In the genomic region with DNA sequence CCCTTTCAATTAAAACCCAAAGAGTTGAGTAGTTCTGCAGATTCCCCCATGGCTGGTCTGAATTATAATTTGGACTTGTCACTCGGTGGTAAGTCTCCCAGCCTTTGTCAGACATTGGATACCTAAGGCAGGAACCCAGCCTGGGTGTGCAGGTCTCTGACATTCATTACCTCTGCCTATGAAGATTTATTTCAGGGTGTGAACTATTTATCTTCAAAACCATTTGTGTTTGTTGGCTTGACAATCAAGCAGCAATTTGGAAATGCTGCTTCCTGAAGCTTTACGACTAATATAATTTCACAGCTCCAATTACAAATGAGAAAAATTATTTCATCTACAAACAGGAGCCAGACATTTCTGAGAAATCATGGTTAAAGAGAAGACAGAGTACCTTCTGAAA, we compare ENCODE assay signal across 2 cellular contexts.
TF ChIP-seq lines count a peak whose summit lies in the region.

No MANE protein-coding gene starts in this region.

TF ChIP-seq in H1, 55 proteins besides CTCF, POLR2A, EP300 and RAD21:
- no peak for TF ChIP-seq GTF2F1 (IDR thresholded peaks at IDR 0.05; ENCODE audit: borderline replicate concordance, low read depth, low read length)
- TF ChIP-seq, protein P1, sequence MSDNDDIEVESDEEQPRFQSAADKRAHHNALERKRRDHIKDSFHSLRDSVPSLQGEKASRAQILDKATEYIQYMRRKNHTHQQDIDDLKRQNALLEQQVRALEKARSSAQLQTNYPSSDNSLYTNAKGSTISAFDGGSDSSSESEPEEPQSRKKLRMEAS (IDR thresholded peaks at IDR 0.05), result no peak
- no peak for TF ChIP-seq NANOG (IDR thresholded peaks at IDR 0.05; ENCODE audit: insufficient read depth, low read depth, low read length, poor library complexity, severe bottlenecking)
- TF ChIP-seq SRF (IDR thresholded peaks at IDR 0.05; ENCODE audit: low read depth, low read length), result no peak
- no peak for TF ChIP-seq SP2 (IDR thresholded peaks at IDR 0.05; ENCODE audit: low read length)
- TF ChIP-seq RXRA (IDR thresholded peaks at IDR 0.05; ENCODE audit: insufficient read depth, low read depth, low read length), result no peak
- no peak for TF ChIP-seq SP4 (IDR thresholded peaks at IDR 0.05; ENCODE audit: low read length)
- no peak for TF ChIP-seq MAFK (IDR thresholded peaks at IDR 0.05; ENCODE audit: low read depth, low read length)
- TF ChIP-seq SIX5 (IDR thresholded peaks at IDR 0.05; ENCODE audit: low read depth, low read length), result no peak
- TF ChIP-seq FOSL1 (IDR thresholded peaks at IDR 0.05; ENCODE audit: insufficient read depth, low read depth, low read length), result no peak
- no peak for TF ChIP-seq HDAC2 (IDR thresholded peaks at IDR 0.05; ENCODE audit: borderline replicate concordance in 1 of 2, low read depth in 2 of 2, low read length in 2 of 2)
- TF ChIP-seq, protein P2, sequence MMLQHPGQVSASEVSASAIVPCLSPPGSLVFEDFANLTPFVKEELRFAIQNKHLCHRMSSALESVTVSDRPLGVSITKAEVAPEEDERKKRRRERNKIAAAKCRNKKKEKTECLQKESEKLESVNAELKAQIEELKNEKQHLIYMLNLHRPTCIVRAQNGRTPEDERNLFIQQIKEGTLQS (IDR thresholded peaks at IDR 0.05; ENCODE audit: insufficient read depth, low read depth, low read length), result no peak
- TF ChIP-seq, protein P3, sequence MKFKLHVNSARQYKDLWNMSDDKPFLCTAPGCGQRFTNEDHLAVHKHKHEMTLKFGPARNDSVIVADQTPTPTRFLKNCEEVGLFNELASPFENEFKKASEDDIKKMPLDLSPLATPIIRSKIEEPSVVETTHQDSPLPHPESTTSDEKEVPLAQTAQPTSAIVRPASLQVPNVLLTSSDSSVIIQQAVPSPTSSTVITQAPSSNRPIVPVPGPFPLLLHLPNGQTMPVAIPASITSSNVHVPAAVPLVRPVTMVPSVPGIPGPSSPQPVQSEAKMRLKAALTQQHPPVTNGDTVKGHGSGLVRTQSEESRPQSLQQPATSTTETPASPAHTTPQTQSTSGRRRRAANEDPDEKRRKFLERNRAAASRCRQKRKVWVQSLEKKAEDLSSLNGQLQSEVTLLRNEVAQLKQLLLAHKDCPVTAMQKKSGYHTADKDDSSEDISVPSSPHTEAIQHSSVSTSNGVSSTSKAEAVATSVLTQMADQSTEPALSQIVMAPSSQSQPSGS (IDR thresholded peaks at IDR 0.05; ENCODE audit: low read length), result no peak

TF ChIP-seq in SK-N-SH treated with all-trans-retinoic acid at 6 μM for 48 hours, 23 proteins besides CTCF, POLR2A, EP300 and RAD21:
- TF ChIP-seq BACH2 (CRISPR knock-in tag; IDR thresholded peaks at IDR 0.05; ENCODE audit: borderline replicate concordance) (no peak), GLIS3 (CRISPR knock-in tag; IDR thresholded peaks at IDR 0.05) (no peak), ISL1 (CRISPR knock-in tag; IDR thresholded peaks at IDR 0.05) (no peak), ZC3H10 (CRISPR knock-in tag; IDR thresholded peaks at IDR 0.05) (no peak), TOX (CRISPR knock-in tag; IDR thresholded peaks at IDR 0.05; ENCODE audit: borderline replicate concordance) (no peak), ZFP3 (CRISPR knock-in tag; IDR thresholded peaks at IDR 0.05) (no peak), OSR1 (CRISPR knock-in tag; IDR thresholded peaks at IDR 0.05) (no peak), ZFP30 (CRISPR knock-in tag; IDR thresholded peaks at IDR 0.05) (no peak)
